Comparison of ENCODE assay signal across 1 cellular context in the genomic region with DNA sequence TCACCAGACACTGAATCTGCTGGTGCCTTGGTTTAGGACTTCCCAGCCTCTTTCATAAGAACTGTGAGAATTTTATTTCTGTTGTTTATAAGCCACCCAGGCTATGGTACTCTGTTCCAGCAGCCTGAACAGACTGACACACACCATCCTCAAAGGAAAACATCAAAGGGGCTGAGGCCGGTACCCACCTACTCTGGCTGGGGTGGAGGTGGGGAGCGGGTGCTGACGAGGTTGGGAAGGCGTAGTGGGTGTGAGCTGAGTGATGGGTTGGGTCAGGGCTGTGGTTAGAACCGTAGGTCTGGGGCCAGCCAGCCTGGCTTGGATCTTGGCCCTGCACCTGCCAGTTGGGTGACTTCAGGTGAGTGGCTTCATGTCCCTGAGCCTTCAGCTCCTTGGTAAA.
TF ChIP-seq lines count a peak whose summit lies in the region.

No MANE protein-coding gene starts in this region.

TF ChIP-seq in SK-N-SH, 30 proteins besides CTCF, POLR2A, EP300 and RAD21:
- TF ChIP-seq CHD2 (IDR thresholded peaks at IDR 0.05; ENCODE audit: low read length, partially characterized antibody) (no peak), TAF1 (IDR thresholded peaks at IDR 0.05; ENCODE audit: borderline replicate concordance, low read depth, low read length) (no peak), SIN3A (IDR thresholded peaks at IDR 0.05; ENCODE audit: borderline replicate concordance, low read depth, low read length) (no peak), FOXJ3 (CRISPR knock-in tag; IDR thresholded peaks at IDR 0.05) (no peak), MXI1 (IDR thresholded peaks at IDR 0.05; ENCODE audit: low read depth, low read length) (no peak), TEAD4 (IDR thresholded peaks at IDR 0.05; ENCODE audit: borderline replicate concordance, insufficient read depth) (no peak), NFIC (IDR thresholded peaks at IDR 0.05; ENCODE audit: borderline replicate concordance) (no peak), IRF3 (IDR thresholded peaks at IDR 0.05; ENCODE audit: low read depth, low read length) (no peak), GATA2 (CRISPR knock-in tag; IDR thresholded peaks at IDR 0.05) (no peak), RFX5 (IDR thresholded peaks at IDR 0.05; ENCODE audit: low read length) (no peak), POLR2AphosphoS5 (IDR thresholded peaks at IDR 0.05; ENCODE audit: low read depth, low read length) (no peak), FOXM1 (IDR thresholded peaks at IDR 0.05; ENCODE audit: low read depth) (no peak), ELF1 (IDR thresholded peaks at IDR 0.05) (no peak), GABPA (IDR thresholded peaks at IDR 0.05; ENCODE audit: low read depth) (no peak), NRF1 (IDR thresholded peaks at IDR 0.05; ENCODE audit: low read depth, low read length) (no peak), RXRA (IDR thresholded peaks at IDR 0.05; ENCODE audit: borderline replicate concordance, low read depth) (no peak)
- TF ChIP-seq, protein P1, sequence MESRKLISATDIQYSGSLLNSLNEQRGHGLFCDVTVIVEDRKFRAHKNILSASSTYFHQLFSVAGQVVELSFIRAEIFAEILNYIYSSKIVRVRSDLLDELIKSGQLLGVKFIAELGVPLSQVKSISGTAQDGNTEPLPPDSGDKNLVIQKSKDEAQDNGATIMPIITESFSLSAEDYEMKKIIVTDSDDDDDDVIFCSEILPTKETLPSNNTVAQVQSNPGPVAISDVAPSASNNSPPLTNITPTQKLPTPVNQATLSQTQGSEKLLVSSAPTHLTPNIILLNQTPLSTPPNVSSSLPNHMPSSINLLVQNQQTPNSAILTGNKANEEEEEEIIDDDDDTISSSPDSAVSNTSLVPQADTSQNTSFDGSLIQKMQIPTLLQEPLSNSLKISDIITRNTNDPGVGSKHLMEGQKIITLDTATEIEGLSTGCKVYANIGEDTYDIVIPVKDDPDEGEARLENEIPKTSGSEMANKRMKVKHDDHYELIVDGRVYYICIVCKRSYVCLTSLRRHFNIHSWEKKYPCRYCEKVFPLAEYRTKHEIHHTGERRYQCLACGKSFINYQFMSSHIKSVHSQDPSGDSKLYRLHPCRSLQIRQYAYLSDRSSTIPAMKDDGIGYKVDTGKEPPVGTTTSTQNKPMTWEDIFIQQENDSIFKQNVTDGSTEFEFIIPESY (IDR thresholded peaks at IDR 0.05; ENCODE audit: borderline replicate concordance, low read depth) = no peak
- TF ChIP-seq, protein P2, sequence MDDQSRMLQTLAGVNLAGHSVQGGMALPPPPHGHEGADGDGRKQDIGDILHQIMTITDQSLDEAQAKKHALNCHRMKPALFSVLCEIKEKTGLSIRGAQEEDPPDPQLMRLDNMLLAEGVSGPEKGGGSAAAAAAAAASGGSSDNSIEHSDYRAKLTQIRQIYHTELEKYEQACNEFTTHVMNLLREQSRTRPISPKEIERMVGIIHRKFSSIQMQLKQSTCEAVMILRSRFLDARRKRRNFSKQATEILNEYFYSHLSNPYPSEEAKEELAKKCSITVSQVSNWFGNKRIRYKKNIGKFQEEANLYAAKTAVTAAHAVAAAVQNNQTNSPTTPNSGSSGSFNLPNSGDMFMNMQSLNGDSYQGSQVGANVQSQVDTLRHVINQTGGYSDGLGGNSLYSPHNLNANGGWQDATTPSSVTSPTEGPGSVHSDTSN (IDR thresholded peaks at IDR 0.05) = no peak
